Comparison of ENCODE assay signal across 22 cellular contexts in the genomic region with DNA sequence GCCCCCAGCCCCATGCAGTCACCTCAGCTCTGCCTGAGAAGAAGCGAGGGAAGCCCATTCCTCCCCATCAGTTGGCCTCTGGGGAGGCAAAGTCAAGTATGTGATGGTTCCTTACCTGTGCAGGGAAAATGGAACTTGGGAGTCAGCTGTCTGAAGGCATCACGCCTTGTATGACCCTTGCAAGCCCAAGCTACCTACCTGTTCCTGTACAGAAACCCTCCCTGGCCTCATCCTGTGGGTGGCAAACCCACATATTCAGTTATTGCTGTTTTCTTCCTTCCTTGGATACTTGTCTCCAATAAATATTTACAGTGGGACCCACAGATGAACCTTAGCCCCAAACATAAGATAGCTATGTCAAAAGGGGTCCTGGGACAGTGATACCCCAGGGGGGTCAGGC.
A peak's percentile ranks its signal among the peaks of the same experiment; 100 is the strongest.
DNase-seq lines count a peak whose midpoint lies in the region; ATAC-seq lines count a peak whose summit lies in the region.
"Had no signal": no experiment of that assay in that cellular context is flagged by ENCODE, and none has a peak within 500 bp of the region (broad histone marks: within the 10 kb centered on the region; RNA-seq: fewer than 3 reads in every experiment).

No MANE protein-coding gene starts in this region.

- no peak overlapping the region for H3K23ac ChIP-seq in mesenchymal stem cell (ENCODE audit: low read length in 2 of 2)

- no peaks in the 10 kb centered on the region for H3K9me3 Mint-ChIP-seq in activated CD4-positive, alpha-beta T cell treated with anti-CD3 and anti-CD28 coated beads, Interleukin-2, amount 10 ng/mL, durations not matched to agents 24 days and 14 days
- no peaks in the 10 kb centered on the region for H3K9me3 Mint-ChIP-seq in stimulated activated naive CD8-positive, alpha-beta T cell treated with anti-CD3 and anti-CD28 coated beads, Interleukin-15, Interleukin-2, amounts not matched to agents 100 ng/mL and 50 ng/mL, for 24 hours
- no peaks in the 10 kb centered on the region for H3K9me3 Mint-ChIP-seq in naive thymus-derived CD8-positive, alpha-beta T cell

- no peaks in the 10 kb centered on the region for H3K36me3 Mint-ChIP-seq in activated CD4-positive, alpha-beta T cell treated with anti-CD3 and anti-CD28 coated beads, Interleukin-2, amount 10 ng/mL, durations not matched to agents 24 days and 14 days (ENCODE audit: low read depth)
- no peaks in the 10 kb centered on the region for H3K36me3 Mint-ChIP-seq in stimulated activated naive CD8-positive, alpha-beta T cell treated with anti-CD3 and anti-CD28 coated beads, Interleukin-15, Interleukin-2, amounts not matched to agents 100 ng/mL and 50 ng/mL, for 24 hours (ENCODE audit: low read depth)
- H3K36me3 Mint-ChIP-seq in naive thymus-derived CD8-positive, alpha-beta T cell, result no peaks in the 10 kb centered on the region
- H3K36me3 Mint-ChIP-seq: CD14-positive monocyte had no signal

- no peak overlapping the region for H2BK12ac ChIP-seq in mesenchymal stem cell (ENCODE audit: low read length in 2 of 2)

- no peak for ATAC-seq in stimulated activated naive CD8-positive, alpha-beta T cell treated with anti-CD3 and anti-CD28 coated beads, Interleukin-15, Interleukin-2, amounts not matched to agents 100 U/mL and 50 U/mL, for 24 hours
- ATAC-seq in naive thymus-derived CD8-positive, alpha-beta T cell, result no peak
- ATAC-seq in HG03520 (IDR thresholded peaks at IDR 0.05; ENCODE audit: unreplicated experiment), result no peak
- ATAC-seq: HCT116 had no signal

- peaks cover 13% of the 10 kb centered on the region for H3K27me3 Mint-ChIP-seq in activated CD4-positive, alpha-beta T cell treated with anti-CD3 and anti-CD28 coated beads, Interleukin-2, amount 10 ng/mL, durations not matched to agents 24 days and 14 days
- H3K27me3 Mint-ChIP-seq in stimulated activated naive CD8-positive, alpha-beta T cell treated with anti-CD3 and anti-CD28 coated beads, Interleukin-15, Interleukin-2, amounts not matched to agents 100 ng/mL and 50 ng/mL, for 24 hours, result no peaks in the 10 kb centered on the region
- peaks cover 0 to 1% (median 0%) of the 10 kb centered on the region in 5 donors for H3K27me3 Mint-ChIP-seq in naive thymus-derived CD8-positive, alpha-beta T cell

- H3K18ac ChIP-seq in mesenchymal stem cell (ENCODE audit: low read depth in 1 of 2, low read length in 2 of 2), result no peak overlapping the region

- no peak overlapping the region for H2AFZ ChIP-seq in mesenchymal stem cell (ENCODE audit: low read depth, low read length)
- H2AFZ ChIP-seq: PC-9 had no signal

- H3K4me3 ChIP-seq in mesenchymal stem cell (ENCODE audit: insufficient read depth in 1 of 2, low read depth in 1 of 2, low read length in 2 of 2), result no peak overlapping the region
- H3K4me3 ChIP-seq: PC-9 had no signal

- POLR2A ChIA-PET in naive thymus-derived CD8-positive, alpha-beta T cell (lab: Charles Lee), result interaction anchor here (0.8 to 2.3 kb wide), 3 partner anchors 9 to 31 kb away, joined by 3 to 14 read pairs (median 10); no protein-coding TSS in a partner anchor

- H3K36me3 ChIP-seq in mesenchymal stem cell (ENCODE audit: control insufficient read depth in 1 of 2, insufficient read depth in 2 of 2, low read depth in 1 of 2, low read length in 2 of 2), result no peaks in the 10 kb centered on the region

- WGBS in mesenchymal stem cell, result 75% methylated on average over 2 of the region's 2 CpGs

- H3K14ac ChIP-seq in mesenchymal stem cell (ENCODE audit: low read length in 2 of 2), result no peak overlapping the region

- no peak overlapping the region for H3K4ac ChIP-seq in mesenchymal stem cell (ENCODE audit: low read depth in 1 of 2, low read length in 2 of 2)

- no peak overlapping the region for H2BK120ac ChIP-seq in mesenchymal stem cell (ENCODE audit: low read depth, low read length)

- no peak overlapping the region for H4K91ac ChIP-seq in mesenchymal stem cell (ENCODE audit: low read length)

- H3K27ac Mint-ChIP-seq in activated CD4-positive, alpha-beta T cell treated with anti-CD3 and anti-CD28 coated beads, Interleukin-2, amount 10 ng/mL, durations not matched to agents 24 days and 14 days, result peak overlapping the region; percentile 58
- H3K27ac Mint-ChIP-seq in stimulated activated naive CD8-positive, alpha-beta T cell treated with anti-CD3 and anti-CD28 coated beads, Interleukin-15, Interleukin-2, amounts not matched to agents 100 ng/mL and 50 ng/mL, for 24 hours, result no peak overlapping the region
- peak overlapping the region in 7 of 10 donors; percentile 71 to 97 (median 94) for H3K27ac Mint-ChIP-seq in naive thymus-derived CD8-positive, alpha-beta T cell
- H3K27ac Mint-ChIP-seq: CD14-positive monocyte had no signal

- DNase-seq in activated CD4-positive, alpha-beta T cell treated with anti-CD3 and anti-CD28 coated beads, Interleukin-2, amount 10 ng/mL, durations not matched to agents 24 days and 14 days, result no peak
- DNase-seq in activated CD4-positive, alpha-beta T cell treated with anti-CD3 and anti-CD28 coated beads, Interleukin-2, amount 50 U/mL, for 48 hours, result no peak
- DNase-seq in stimulated activated naive CD8-positive, alpha-beta T cell treated with anti-CD3 and anti-CD28 coated beads, Interleukin-15, Interleukin-2, amounts not matched to agents 100 U/mL and 50 U/mL, for 24 hours, result no peak
- DNase-seq in naive thymus-derived CD8-positive, alpha-beta T cell, result no peak
- DNase-seq in mesenchymal stem cell, result no peak
- DNase-seq: AML-193, GDM1, IMR-90, MV-4-11, NCI-H1105 treated with DMSO at 0.1 percent for 48 hours, NCI-H2029 treated with DMSO at 0.1 percent for 48 hours, NCI-H226, NCI-H510A treated with DMSO at 0.1 percent for 48 hours, NCI-H748 treated with DMSO at 0.1 percent for 48 hours, PC-9, RPMI8226, SHP77 had no signal

- no peak overlapping the region for H3K27ac ChIP-seq in mesenchymal stem cell (ENCODE audit: low read length, poor library complexity, severe bottlenecking)
- H3K27ac ChIP-seq: KMS-11, PC-9 had no signal

- H3K4me3 Mint-ChIP-seq in activated CD4-positive, alpha-beta T cell treated with anti-CD3 and anti-CD28 coated beads, Interleukin-2, amount 10 ng/mL, durations not matched to agents 24 days and 14 days, result no peak overlapping the region
- H3K4me3 Mint-ChIP-seq in stimulated activated naive CD8-positive, alpha-beta T cell treated with anti-CD3 and anti-CD28 coated beads, Interleukin-15, Interleukin-2, amounts not matched to agents 100 ng/mL and 50 ng/mL, for 24 hours, result peak overlapping the region; percentile 19
- peak overlapping the region in 2 of 10 donors; percentile 6 to 48 for H3K4me3 Mint-ChIP-seq in naive thymus-derived CD8-positive, alpha-beta T cell
- H3K4me3 Mint-ChIP-seq: CD14-positive monocyte had no signal

- H3K27me3 ChIP-seq in mesenchymal stem cell (ENCODE audit: control insufficient read depth in 1 of 2, insufficient read depth in 1 of 2, low read length in 2 of 2), result peaks cover 53 to 61% of the 10 kb centered on the region in 2 experiments

- H3K9me3 ChIP-seq in mesenchymal stem cell (ENCODE audit: control insufficient read depth, low read length), result no peaks in the 10 kb centered on the region

- H3K4me1 Mint-ChIP-seq in activated CD4-positive, alpha-beta T cell treated with anti-CD3 and anti-CD28 coated beads, Interleukin-2, amount 10 ng/mL, durations not matched to agents 24 days and 14 days, result peaks cover 48% of the 10 kb centered on the region
- peaks cover 37% of the 10 kb centered on the region for H3K4me1 Mint-ChIP-seq in stimulated activated naive CD8-positive, alpha-beta T cell treated with anti-CD3 and anti-CD28 coated beads, Interleukin-15, Interleukin-2, amounts not matched to agents 100 ng/mL and 50 ng/mL, for 24 hours (ENCODE audit: low read depth)
- peaks cover 22 to 58% (median 35%) of the 10 kb centered on the region in 4 donors for H3K4me1 Mint-ChIP-seq in naive thymus-derived CD8-positive, alpha-beta T cell
- H3K4me1 Mint-ChIP-seq: CD14-positive monocyte had no signal

- intact Hi-C loops in activated CD4-positive, alpha-beta T cell treated with anti-CD3 and anti-CD28 coated beads, Interleukin-2, amount 10 ng/mL, durations not matched to agents 24 days and 14 days (cut with micrococcal nuclease), result no loop called here

- no peak overlapping the region for H2BK15ac ChIP-seq in mesenchymal stem cell (ENCODE audit: low read depth, poor library complexity, severe bottlenecking)

- no peaks in the 10 kb centered on the region for H3K79me1 ChIP-seq in mesenchymal stem cell (replicated peaks; ENCODE audit: low read length, poor library complexity, severe bottlenecking)

- H3K4me2 ChIP-seq in mesenchymal stem cell (ENCODE audit: low read length, poor library complexity, severe bottlenecking), result no peak overlapping the region
- H3K4me2 ChIP-seq: KMS-11, PC-9 had no signal

- H3K9ac ChIP-seq in mesenchymal stem cell (ENCODE audit: low read length), result no peak overlapping the region
- H3K9ac ChIP-seq: KMS-11 had no signal

- H2BK5ac ChIP-seq in mesenchymal stem cell (ENCODE audit: low read depth, low read length, poor library complexity, severe bottlenecking), result no peak overlapping the region

- no peak overlapping the region for H4K8ac ChIP-seq in mesenchymal stem cell (ENCODE audit: low read length)

- no peak overlapping the region for H2AK5ac ChIP-seq in mesenchymal stem cell (ENCODE audit: low read length, severe bottlenecking)

- peaks cover 5% of the 10 kb centered on the region for H3K4me1 ChIP-seq in mesenchymal stem cell (ENCODE audit: control insufficient read depth, insufficient read depth, low read depth, low read length)
